In the genomic region with DNA sequence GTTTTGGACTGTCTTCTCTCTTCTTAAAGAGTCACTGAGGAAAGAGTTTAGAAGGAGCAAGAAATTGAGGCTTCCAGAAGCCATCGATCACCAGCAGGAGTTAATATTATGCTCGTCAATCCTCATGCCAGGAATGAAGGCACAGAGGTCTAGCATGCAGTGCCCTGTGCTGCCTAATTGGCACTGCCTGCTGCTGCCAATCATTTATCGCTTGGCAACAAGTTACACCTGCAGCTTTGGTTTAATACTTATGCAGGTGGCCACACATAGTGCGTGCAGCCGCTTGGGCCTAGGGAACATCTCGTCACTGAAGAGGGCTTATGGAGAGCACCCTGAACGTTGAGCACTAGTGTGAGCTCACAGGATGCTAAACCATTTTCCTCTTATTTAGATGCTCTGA, we compare ENCODE assay signal across 27 cellular contexts. TPM values are rescaled to one million over a fixed set of nuclear protein-coding genes. Genes with fewer than 3 reads are reported as not detected.
DNase-seq lines count a peak whose midpoint lies in the region; ATAC-seq and TF ChIP-seq lines count a peak whose summit lies in the region.
"Had no signal": no experiment of that assay in that cellular context is flagged by ENCODE, and none has a peak within 500 bp of the region (broad histone marks: within the 10 kb centered on the region; RNA-seq: fewer than 3 reads in every experiment).

No MANE protein-coding gene starts in this region.

- H3K79me2 ChIP-seq in neural progenitor cell (ENCODE audit: low read depth) = peaks cover 6% of the 10 kb centered on the region

- H3K9me3 Mint-ChIP-seq in neural progenitor cell = no peaks in the 10 kb centered on the region
- H3K9me3 Mint-ChIP-seq in naive thymus-derived CD8-positive, alpha-beta T cell = peaks cover 0 to 21% (median 1%) of the 10 kb centered on the region in 9 donors
- no peaks in the 10 kb centered on the region for H3K9me3 Mint-ChIP-seq in activated CD8-positive, alpha-beta T cell treated with anti-CD3 and anti-CD28 coated beads for 36 hours
- H3K9me3 Mint-ChIP-seq: central memory CD8-positive, alpha-beta T cell; WTC11 had no signal

- H2AFZ ChIP-seq in neural progenitor cell (replicated peaks) = no peak overlapping the region

- peaks cover 99% of the 10 kb centered on the region for H3K27me3 ChIP-seq in neural progenitor cell
- H3K27me3 ChIP-seq in left ventricle myocardium inferior (ENCODE audit: low read depth) = peaks cover 95% of the 10 kb centered on the region

- TF ChIP-seq CTCF in neural progenitor cell (IDR thresholded peaks at IDR 0.05) (no peak), left ventricle myocardium inferior (IDR thresholded peaks at IDR 0.05; ENCODE audit: borderline replicate concordance) (no peak)
- TF ChIP-seq CTCF in activated CD8-positive, alpha-beta T cell treated with anti-CD3 and anti-CD28 coated beads for 36 hours (IDR thresholded peaks at IDR 0.05) = no peak

- peak; percentile 85 for DNase-seq in NCI-H1092 (lab: John Stamatoyannopoulos, UW)
- peak; percentile 35 to 51 for DNase-seq in NCI-H187 (lab: John Stamatoyannopoulos, UW)
- peak; percentile 72 for DNase-seq in NCI-H748 treated with DMSO at 0.1 percent for 48 hours (lab: John Stamatoyannopoulos, UW)
- DNase-seq in neural progenitor cell (ENCODE audit: low spot score) = no peak
- no peak for DNase-seq in left ventricle myocardium inferior
- DNase-seq in naive thymus-derived CD8-positive, alpha-beta T cell = no peak
- DNase-seq in activated CD8-positive, alpha-beta T cell treated with anti-CD3 and anti-CD28 coated beads for 36 hours = no peak
- DNase-seq: activated effector memory CD4-positive, alpha-beta T cell treated with Interleukin-2 at 50 U/mL for 16 hours; dorsolateral prefrontal cortex; glutamatergic neuron; GOT3; NCI-H2171 treated with DMSO at 0.1 percent for 48 hours; PC-3; Right ventricle myocardium superior; sigmoid colon; stimulated activated naive CD8-positive, alpha-beta T cell treated with anti-CD3 and anti-CD28 coated beads, Interleukin-15, amount 100 ng/mL, for 72 hours; thyroid gland had no signal

- H3K4me2 ChIP-seq in neural progenitor cell = no peak overlapping the region

- no peak overlapping the region for H3K27ac ChIP-seq in neural progenitor cell
- no peak overlapping the region for H3K27ac ChIP-seq in left ventricle myocardium inferior (replicated peaks)
- H3K27ac ChIP-seq: sigmoid colon, thyroid gland had no signal

- H3K27ac Mint-ChIP-seq in neural progenitor cell = no peak overlapping the region
- no peak overlapping the region for H3K27ac Mint-ChIP-seq in naive thymus-derived CD8-positive, alpha-beta T cell
- no peak overlapping the region for H3K27ac Mint-ChIP-seq in activated CD8-positive, alpha-beta T cell treated with anti-CD3 and anti-CD28 coated beads for 36 hours
- H3K27ac Mint-ChIP-seq: CD14-positive monocyte; progenitor cell of endocrine pancreas; stimulated activated naive CD8-positive, alpha-beta T cell treated with anti-CD3 and anti-CD28 coated beads, Interleukin-15, amount 100 ng/mL, for 72 hours; WTC11 had no signal

- H3K36me3 Mint-ChIP-seq in neural progenitor cell = peaks cover 5% of the 10 kb centered on the region
- H3K36me3 Mint-ChIP-seq in naive thymus-derived CD8-positive, alpha-beta T cell = peaks cover 5 to 10% (median 8%) of the 10 kb centered on the region in 3 donors
- H3K36me3 Mint-ChIP-seq in activated CD8-positive, alpha-beta T cell treated with anti-CD3 and anti-CD28 coated beads for 36 hours (ENCODE audit: low read depth) = peaks cover 4% of the 10 kb centered on the region
- H3K36me3 Mint-ChIP-seq: WTC11 had no signal

- intact Hi-C loops in left ventricle myocardium inferior (cut with micrococcal nuclease) = no loop called here
- intact Hi-C loops in activated CD8-positive, alpha-beta T cell treated with anti-CD3 and anti-CD28 coated beads for 36 hours (cut with micrococcal nuclease) = no loop called here

- CTCF ChIA-PET in activated CD8-positive, alpha-beta T cell treated with anti-CD3 and anti-CD28 coated beads for 36 hours (lab: Charles Lee) = interaction anchor here (2.1 kb wide), 1 partner anchor 11 kb away, joined by 4 read pairs; no protein-coding TSS in a partner anchor

- H3K4me3 Mint-ChIP-seq in neural progenitor cell = peak overlapping the region; percentile 50
- no peak overlapping the region for H3K4me3 Mint-ChIP-seq in naive thymus-derived CD8-positive, alpha-beta T cell
- no peak overlapping the region for H3K4me3 Mint-ChIP-seq in activated CD8-positive, alpha-beta T cell treated with anti-CD3 and anti-CD28 coated beads for 36 hours
- H3K4me3 Mint-ChIP-seq: central memory CD8-positive, alpha-beta T cell; stimulated activated naive CD8-positive, alpha-beta T cell treated with anti-CD3 and anti-CD28 coated beads, Interleukin-15, amount 100 ng/mL, for 72 hours; WTC11 had no signal

- POLR2A ChIA-PET in naive thymus-derived CD8-positive, alpha-beta T cell (lab: Charles Lee) = no interaction called here
- POLR2A ChIA-PET in activated CD8-positive, alpha-beta T cell treated with anti-CD3 and anti-CD28 coated beads for 36 hours (lab: Charles Lee) = no interaction called here

- H3K4me1 Mint-ChIP-seq in neural progenitor cell = peaks cover 48% of the 10 kb centered on the region
- peaks cover 4 to 20% (median 16%) of the 10 kb centered on the region in 4 donors for H3K4me1 Mint-ChIP-seq in naive thymus-derived CD8-positive, alpha-beta T cell
- H3K4me1 Mint-ChIP-seq in activated CD8-positive, alpha-beta T cell treated with anti-CD3 and anti-CD28 coated beads for 36 hours (ENCODE audit: low read depth) = peaks cover 7% of the 10 kb centered on the region

- H3K36me3 ChIP-seq in neural progenitor cell (no peaks in the 10 kb centered on the region), left ventricle myocardium inferior (no peaks in the 10 kb centered on the region)
- H3K36me3 ChIP-seq: sigmoid colon, thyroid gland had no signal

- no peak overlapping the region for H3K4me3 ChIP-seq in neural progenitor cell
- no peak overlapping the region for H3K4me3 ChIP-seq in left ventricle myocardium inferior
- H3K4me3 ChIP-seq: dorsolateral prefrontal cortex, lung, sigmoid colon, thyroid gland had no signal

- peaks cover 49% of the 10 kb centered on the region for H4K20me1 ChIP-seq in neural progenitor cell (ENCODE audit: low read depth)

- peaks cover 48% of the 10 kb centered on the region for H3K27me3 Mint-ChIP-seq in neural progenitor cell (ENCODE audit: insufficient read depth, low read depth)
- peaks cover 36 to 65% (median 58%) of the 10 kb centered on the region in 5 donors for H3K27me3 Mint-ChIP-seq in naive thymus-derived CD8-positive, alpha-beta T cell
- peaks cover 67% of the 10 kb centered on the region for H3K27me3 Mint-ChIP-seq in activated CD8-positive, alpha-beta T cell treated with anti-CD3 and anti-CD28 coated beads for 36 hours

- no peaks in the 10 kb centered on the region for H3K9me3 ChIP-seq in neural progenitor cell (ENCODE audit: low read depth)
- H3K9me3 ChIP-seq in left ventricle myocardium inferior (replicated peaks) = no peaks in the 10 kb centered on the region
- H3K9me3 ChIP-seq: sigmoid colon, thyroid gland had no signal

- H3K4me1 ChIP-seq in neural progenitor cell (peaks cover 40% of the 10 kb centered on the region), left ventricle myocardium inferior (peaks cover 33% of the 10 kb centered on the region)

- no peak for ATAC-seq in naive thymus-derived CD8-positive, alpha-beta T cell
- no peak for ATAC-seq in activated CD8-positive, alpha-beta T cell treated with anti-CD3 and anti-CD28 coated beads for 36 hours
- ATAC-seq: PC-3; stimulated activated naive CD8-positive, alpha-beta T cell treated with anti-CD3 and anti-CD28 coated beads, Interleukin-15, amount 100 ng/mL, for 72 hours; WTC11 had no signal

- H3K9ac ChIP-seq in neural progenitor cell = no peak overlapping the region

- peaks cover 63% of the 10 kb centered on the region for H3F3A ChIP-seq in neural progenitor cell (ENCODE audit: low read depth)

RNA-seq across cellular contexts. Expression of gene SOX1, which starts 2.7 kb away (rescaled TPM):
- total RNA-seq in neural progenitor cell (ENCODE audit: low replicate concordance) = 3.3 and 4.7 TPM in 2 replicates
- not detected for total RNA-seq in left ventricle myocardium inferior
- not detected for total RNA-seq in naive thymus-derived CD8-positive, alpha-beta T cell
- polyA plus RNA-seq in naive thymus-derived CD8-positive, alpha-beta T cell = not detected
- total RNA-seq in activated CD8-positive, alpha-beta T cell treated with anti-CD3 and anti-CD28 coated beads for 36 hours = not detected
- total RNA-seq: endothelial cell of umbilical vein, HT-29, kidney epithelial cell, M059J, mucosa of gallbladder, PC-3, Right ventricle myocardium superior had no signal
- polyA plus RNA-seq: CD14-positive monocyte, endothelial cell of umbilical vein, lung had no signal

Comparison
In these comparisons a context has a peak if more than half of its experiments do, and no peak if none do; other contexts are left out.
1. DNase-seq: peak in NCI-H1092 (single experiment), NCI-H187 (2 of 2) and NCI-H748 treated with DMSO at 0.1 percent for 48 hours (single experiment); none in neural progenitor cell (single experiment), left ventricle myocardium inferior (single experiment), naive thymus-derived CD8-positive, alpha-beta T cell (0 of 10) and activated CD8-positive, alpha-beta T cell treated with anti-CD3 and anti-CD28 coated beads for 36 hours (single experiment).